In genomic region chr3:196274585-196274984, GRCh38 we compare ENCODE assay signal across 9 cellular contexts. TPM values are rescaled to one million over a fixed set of nuclear protein-coding genes. Genes with fewer than 3 reads are reported as not detected.
DNase-seq lines count a peak whose midpoint lies in the region; ATAC-seq lines count a peak whose summit lies in the region.
"Had no signal": no experiment of that assay in that cellular context is flagged by ENCODE, and none has a peak within 500 bp of the region (broad histone marks: within the 10 kb centered on the region; RNA-seq: fewer than 3 reads in every experiment).

No MANE protein-coding gene starts in this region.

- peak; percentile 84 for ATAC-seq in GM21360 (IDR thresholded peaks at IDR 0.05; ENCODE audit: unreplicated experiment)

- peak overlapping the region; percentile 96 for H3K27ac Mint-ChIP-seq in activated T-cell treated with anti-CD3 and anti-CD28 coated beads, Interleukin-2, amount 50 U/mL, for 24 hours

- H3K4me3 Mint-ChIP-seq in activated T-cell treated with anti-CD3 and anti-CD28 coated beads, Interleukin-2, amount 50 U/mL, for 24 hours, result peak overlapping the region; percentile 59

- peak overlapping the region in 15 of 21 experiments; percentile 0 to 86 (median 62) for H3K27ac ChIP-seq in skin epidermis

- no peaks in the 10 kb centered on the region for H3K9me3 Mint-ChIP-seq in activated T-cell treated with anti-CD3 and anti-CD28 coated beads, Interleukin-2, amount 50 U/mL, for 24 hours

- peak overlapping the region in 1 of 7 experiments; percentile 1 for H3K4me3 ChIP-seq in skin epidermis

- H3K27me3 Mint-ChIP-seq in activated T-cell treated with anti-CD3 and anti-CD28 coated beads, Interleukin-2, amount 50 U/mL, for 24 hours, result no peaks in the 10 kb centered on the region

- DNase-seq in A172 (ENCODE audit: low spot score) (peak; percentile 30), HT1080 (ENCODE audit: low read depth) (peak; percentile 65), NCI-H69 (lab: John Stamatoyannopoulos, UW) (no peak), NCI-H187 (lab: John Stamatoyannopoulos, UW) (no peak), HuH-7 (ENCODE audit: low spot score) (no peak)
- peak; percentile 44 for DNase-seq in activated T-cell treated with anti-CD3 and anti-CD28 coated beads, Interleukin-2, amount 50 U/mL, for 24 hours

- H3K36me3 Mint-ChIP-seq in activated T-cell treated with anti-CD3 and anti-CD28 coated beads, Interleukin-2, amount 50 U/mL, for 24 hours (ENCODE audit: low read depth), result peaks cover 43% of the 10 kb centered on the region

- H3K4me1 Mint-ChIP-seq in activated T-cell treated with anti-CD3 and anti-CD28 coated beads, Interleukin-2, amount 50 U/mL, for 24 hours (ENCODE audit: low read depth), result peaks cover 73% of the 10 kb centered on the region

RNA-seq across cellular contexts. Expression of gene PCYT1A, which starts 12.9 kb away (rescaled TPM):
- 111 and 153 TPM in 2 replicates for total RNA-seq in A172 (2014; rRNA removed; shearing (Covaris generic))
- total RNA-seq in HT1080 (2014; rRNA removed; shearing (Covaris generic)), result 71.0 and 76.7 TPM in 2 replicates
- polyA plus RNA-seq in HT1080 (2015; cell fraction: cytosol; rRNA removed), result 32.5 and 33.6 TPM in 2 replicates
- polyA plus RNA-seq in HT1080 (2015; cell fraction: nucleus; rRNA removed), result 55.1 and 59.5 TPM in 2 replicates

RNA-seq across cellular contexts. Expression of gene DYNLT2B, which starts 43.5 kb away (rescaled TPM):
- 15.8 and 32.6 TPM in 2 replicates for total RNA-seq in A172 (2014; rRNA removed; shearing (Covaris generic))
- 5.3 and 7.6 TPM in 2 replicates for total RNA-seq in HT1080 (2014; rRNA removed; shearing (Covaris generic))
- polyA plus RNA-seq in HT1080 (2015; cell fraction: cytosol; rRNA removed), result 8.7 and 15.6 TPM in 2 replicates
- polyA plus RNA-seq in HT1080 (2015; cell fraction: nucleus; rRNA removed), result 2.0 and 9.0 TPM in 2 replicates

RNA-seq across cellular contexts. Expression of gene SLC51A, which starts 58.3 kb away (rescaled TPM):
- not detected in 2 replicates for total RNA-seq in A172 (2014; rRNA removed; shearing (Covaris generic))
- total RNA-seq in HT1080 (2014; rRNA removed; shearing (Covaris generic)), result not detected in 2 replicates
- polyA plus RNA-seq in HT1080 (2015; cell fraction: cytosol; rRNA removed), result not detected in 2 replicates
- 0.11 TPM in 1 of 2 replicates, not detected in the other for polyA plus RNA-seq in HT1080 (2015; cell fraction: nucleus; rRNA removed)
- total RNA-seq: pulmonary artery endothelial cell had no signal

Comparison
In these comparisons a context has a peak if more than half of its experiments do, and no peak if none do; other contexts are left out.
1. DNase-seq: peak in A172 (single experiment), HT1080 (single experiment) and activated T-cell treated with anti-CD3 and anti-CD28 coated beads, Interleukin-2, amount 50 U/mL, for 24 hours (single experiment); none in NCI-H69 (single experiment), NCI-H187 (0 of 2) and HuH-7 (single experiment).